11 cellular contexts compared by ENCODE assay signal in the genomic region with DNA sequence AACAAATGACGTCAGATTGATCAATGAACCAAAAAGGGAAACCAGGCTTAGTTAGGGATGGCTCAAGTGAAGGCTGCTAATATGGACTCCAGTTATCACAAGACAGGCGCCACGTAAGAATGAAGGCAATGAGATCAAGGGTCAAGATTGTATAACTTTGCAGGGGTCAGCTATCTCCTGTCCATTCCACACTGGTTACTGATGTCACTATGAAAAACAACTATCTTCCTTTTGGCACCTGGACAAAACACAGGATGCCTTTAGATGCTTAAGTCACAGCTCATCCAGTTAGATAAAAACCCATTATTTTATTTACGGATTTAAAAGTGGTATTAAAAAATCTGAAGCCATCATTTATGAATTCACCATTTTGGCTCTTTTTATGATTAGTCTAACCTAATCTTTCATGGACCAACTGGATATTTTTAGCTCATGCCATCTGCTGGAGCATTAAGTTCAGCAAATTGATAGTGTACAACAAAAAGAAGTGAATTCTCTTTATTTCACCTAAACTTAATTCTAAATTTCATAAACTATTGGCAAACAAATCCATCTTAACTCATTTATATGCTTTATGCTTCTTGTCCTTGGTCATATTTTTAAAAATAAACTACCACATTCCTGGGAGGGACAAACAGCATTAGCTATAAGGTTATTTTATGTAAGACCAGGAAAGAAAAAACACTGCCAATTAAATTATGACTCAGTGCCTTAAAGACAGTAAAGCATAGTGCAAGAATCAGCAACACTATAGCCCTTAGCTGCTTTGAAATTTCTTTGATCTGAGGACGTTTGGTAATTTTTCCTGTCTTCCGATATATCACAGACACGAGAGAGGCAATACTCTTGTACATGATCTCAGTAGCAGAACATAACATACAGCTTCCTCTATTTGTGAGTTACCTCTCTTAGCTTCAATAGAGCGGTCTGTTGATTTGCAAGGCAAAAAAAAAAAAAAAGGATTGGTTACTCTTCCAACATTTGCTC. TPM values are rescaled to one million over a fixed set of nuclear protein-coding genes. Genes with fewer than 3 reads are reported as not detected.
DNase-seq lines count a peak whose midpoint lies in the region; ATAC-seq and TF ChIP-seq lines count a peak whose summit lies in the region.
"Had no signal": no experiment of that assay in that cellular context is flagged by ENCODE, and none has a peak within 500 bp of the region (broad histone marks: within the 10 kb centered on the region; RNA-seq: fewer than 3 reads in every experiment).

No MANE protein-coding gene starts in this region.

- intact Hi-C loops in IMR-90 (cut with micrococcal nuclease), result no loop called here

- no peak overlapping the region for H3K4me3 ChIP-seq in IMR-90 (ENCODE audit: insufficient read depth, low read depth, low read length)
- H3K4me3 ChIP-seq in mesenchymal stem cell (ENCODE audit: insufficient read depth in 1 of 2, low read depth in 1 of 2, low read length in 2 of 2), result no peak overlapping the region
- H3K4me3 ChIP-seq: esophagus muscularis mucosa, ovary had no signal

- peak overlapping the region; percentile 62; the same call in 1 of the 2 replicates for H3K4me2 ChIP-seq in IMR-90 (ENCODE audit: low read depth, low read length)
- H3K4me2 ChIP-seq in mesenchymal stem cell (ENCODE audit: low read length, poor library complexity, severe bottlenecking), result no peak overlapping the region

- H3K36me3 ChIP-seq in IMR-90 (ENCODE audit: control insufficient read depth, insufficient read depth, low read length) (peaks cover 15% of the 10 kb centered on the region), mesenchymal stem cell (ENCODE audit: control insufficient read depth in 1 of 2, insufficient read depth in 2 of 2, low read depth in 1 of 2, low read length in 2 of 2) (peaks cover 7 to 42% of the 10 kb centered on the region in 2 experiments)
- H3K36me3 ChIP-seq: ovary had no signal

- no peak overlapping the region for H2BK15ac ChIP-seq in IMR-90 (ENCODE audit: low read depth, low read length)
- no peak overlapping the region for H2BK15ac ChIP-seq in mesenchymal stem cell (ENCODE audit: low read depth, poor library complexity, severe bottlenecking)

- peak; percentile 30 for ATAC-seq in IMR-90 (ENCODE audit: low read depth)
- no peak for ATAC-seq in GM18520 (IDR thresholded peaks at IDR 0.05; ENCODE audit: unreplicated experiment)
- ATAC-seq in GM21723 (IDR thresholded peaks at IDR 0.05; ENCODE audit: unreplicated experiment), result no peak

- in situ Hi-C loops in IMR-90 (cut with MboI; ENCODE audit: low sequenced_read_pairs), result no loop called here

- no peak overlapping the region for H3K56ac ChIP-seq in IMR-90 (ENCODE audit: extremely low read depth, insufficient read depth, low read length)

- peaks cover 87% of the 10 kb centered on the region for H4K20me1 ChIP-seq in IMR-90 (ENCODE audit: insufficient read depth, low read length)

- H3K4me1 ChIP-seq in IMR-90 (ENCODE audit: control insufficient read depth, insufficient read depth, low read length) (peaks cover 8% of the 10 kb centered on the region), mesenchymal stem cell (ENCODE audit: control insufficient read depth, insufficient read depth, low read depth, low read length) (no peaks in the 10 kb centered on the region)

- H3K27ac ChIP-seq in IMR-90 (ENCODE audit: insufficient read depth, low read length), result peak overlapping the region; percentile 20; the same call in 1 of the 2 replicates
- H3K27ac ChIP-seq in mesenchymal stem cell (ENCODE audit: low read length, poor library complexity, severe bottlenecking), result no peak overlapping the region
- H3K27ac ChIP-seq: esophagus muscularis mucosa, ovary had no signal

- H3K27me3 ChIP-seq in IMR-90 (ENCODE audit: control insufficient read depth, insufficient read depth, low read length) (no peaks in the 10 kb centered on the region), mesenchymal stem cell (ENCODE audit: control insufficient read depth in 1 of 2, insufficient read depth in 1 of 2, low read length in 2 of 2) (no peaks in the 10 kb centered on the region)
- H3K27me3 ChIP-seq: esophagus muscularis mucosa, ovary had no signal

- no peak for TF ChIP-seq RAD21 in IMR-90 (IDR thresholded peaks at IDR 0.05; ENCODE audit: low read length)

- CTCF ChIA-PET in IMR-90 (lab: Yijun Ruan, JAX), result interaction anchor here (1.2 to 1.9 kb wide), 2 partner anchors 18 to 423 kb away, joined by 3 to 4 read pairs; no protein-coding TSS in a partner anchor

- H2AFZ ChIP-seq in IMR-90 (replicated peaks; ENCODE audit: low read length, poor library complexity) (no peak overlapping the region), mesenchymal stem cell (ENCODE audit: low read depth, low read length) (no peak overlapping the region)

- no TSS peak for BruUV-seq in IMR-90 (replicated peaks; lab: Mats Ljungman, UMichigan)

- POLR2A ChIA-PET in IMR-90 (lab: Charles Lee; ENCODE audit: unreplicated experiment), result interaction anchor here (0.7 kb wide), 1 partner anchor 200 kb away, joined by 3 read pairs; no protein-coding TSS in a partner anchor

- no peak overlapping the region for H3K9ac ChIP-seq in IMR-90 (ENCODE audit: low read depth, low read length)
- H3K9ac ChIP-seq in mesenchymal stem cell (ENCODE audit: low read length), result no peak overlapping the region

- TF ChIP-seq CTCF in IMR-90 (conservative IDR thresholded peaks at IDR 0.05; ENCODE audit: low read depth, low read length), result no peak

- no peak overlapping the region for H3K18ac ChIP-seq in IMR-90 (ENCODE audit: low read depth, low read length)
- H3K18ac ChIP-seq in mesenchymal stem cell (ENCODE audit: low read depth in 1 of 2, low read length in 2 of 2), result no peak overlapping the region

- no peak overlapping the region for H3K14ac ChIP-seq in IMR-90 (replicated peaks; ENCODE audit: low read depth, low read length)
- H3K14ac ChIP-seq in mesenchymal stem cell (ENCODE audit: low read length in 2 of 2), result no peak overlapping the region

- dilution Hi-C loops in IMR-90 (cut with HindIII; ENCODE audit: low sequenced_read_pairs, unreplicated experiment), result no loop called here

- H2BK5ac ChIP-seq in IMR-90 (ENCODE audit: low read depth, low read length, poor library complexity, severe bottlenecking) (peak overlapping the region; percentile 42), mesenchymal stem cell (ENCODE audit: low read depth, low read length, poor library complexity, severe bottlenecking) (no peak overlapping the region)

- WGBS in IMR-90 (ENCODE audit: extremely low coverage in 2 of 2, insufficient read length in 1 of 2), 2 experiments, result no CpG with 5 or more reads among the region's 8 CpGs
- 72% methylated on average over 6 of the region's 8 CpGs for WGBS in mesenchymal stem cell

- H4K5ac ChIP-seq in IMR-90 (ENCODE audit: low read depth, low read length), result no peak overlapping the region

- no peak overlapping the region for H3K4ac ChIP-seq in IMR-90 (ENCODE audit: low read depth, low read length)
- no peak overlapping the region for H3K4ac ChIP-seq in mesenchymal stem cell (ENCODE audit: low read depth in 1 of 2, low read length in 2 of 2)

- H2AK5ac ChIP-seq in IMR-90 (ENCODE audit: low read depth, low read length) (no peak overlapping the region), mesenchymal stem cell (ENCODE audit: low read length, severe bottlenecking) (no peak overlapping the region)

- H3K23ac ChIP-seq in IMR-90 (ENCODE audit: low read depth, low read length) (no peak overlapping the region), mesenchymal stem cell (ENCODE audit: low read length in 2 of 2) (no peak overlapping the region)

- TF ChIP-seq POLR2A in IMR-90 (IDR thresholded peaks at IDR 0.05; ENCODE audit: low read depth, low read length), result no peak

- no peaks in the 10 kb centered on the region for H3K9me3 ChIP-seq in IMR-90 (ENCODE audit: control insufficient read depth, insufficient read depth, low read length)
- no peaks in the 10 kb centered on the region for H3K9me3 ChIP-seq in mesenchymal stem cell (ENCODE audit: control insufficient read depth, low read length)
- H3K9me3 ChIP-seq: esophagus muscularis mucosa, ovary had no signal

- no peak overlapping the region for H2BK12ac ChIP-seq in mesenchymal stem cell (ENCODE audit: low read length in 2 of 2)

- H2BK120ac ChIP-seq in IMR-90 (ENCODE audit: low read depth, low read length) (no peak overlapping the region), mesenchymal stem cell (ENCODE audit: low read depth, low read length) (no peak overlapping the region)

- no peak overlapping the region for H2BK20ac ChIP-seq in IMR-90 (ENCODE audit: low read depth, low read length)

- DNase-seq in EH (ENCODE audit: low read depth) (peak; percentile 66), IMR-90 (peak; percentile 63), amniotic epithelial cell (ENCODE audit: low read depth) (peak; percentile 27), mesenchymal stem cell (peak; percentile 48), NCI-H187 treated with DMSO at 0.1 percent for 48 hours (lab: John Stamatoyannopoulos, UW) (no peak), medulla oblongata (ENCODE audit: extremely low spot score) (no peak)
- DNase-seq: NCI-H2171 treated with DMSO at 0.1 percent for 48 hours, ovary had no signal

- H4K91ac ChIP-seq in IMR-90 (ENCODE audit: insufficient read depth, low read depth, low read length) (no peak overlapping the region), mesenchymal stem cell (ENCODE audit: low read length) (no peak overlapping the region)

- H4K8ac ChIP-seq in IMR-90 (ENCODE audit: low read depth in 2 of 2, low read length in 2 of 2) (no peak overlapping the region), mesenchymal stem cell (ENCODE audit: low read length) (no peak overlapping the region)

- H3K79me1 ChIP-seq in IMR-90 (ENCODE audit: low read depth in 1 of 2, low read length in 2 of 2) (peaks cover 3 to 57% of the 10 kb centered on the region in 2 experiments; a peak in 3 of 4 replicates), mesenchymal stem cell (replicated peaks; ENCODE audit: low read length, poor library complexity, severe bottlenecking) (no peaks in the 10 kb centered on the region)

- H3K9me1 ChIP-seq in IMR-90 (ENCODE audit: insufficient read depth, low read length), result peaks cover 4% of the 10 kb centered on the region; the same call in 1 of the 2 replicates

- H2AK9ac ChIP-seq in IMR-90 (replicated peaks; ENCODE audit: low read depth, low read length, poor library complexity), result no peak overlapping the region

TF ChIP-seq in IMR-90, 13 proteins besides CTCF, POLR2A, EP300 and RAD21:
- TF ChIP-seq CEBPB (IDR thresholded peaks at IDR 0.05; ENCODE audit: low read depth, low read length) (peak; percentile 13; the same call in 1 of the 2 replicates), MXI1 (IDR thresholded peaks at IDR 0.05; ENCODE audit: borderline replicate concordance, low read depth, low read length) (no peak)
TF ChIP-seq in IMR-90: peak in this region for 1.

RNA-seq across cellular contexts. Expression of a gene that starts 27.0 kb away (rescaled TPM):
- 172 and 240 TPM in 2 replicates for total RNA-seq in IMR-90 (2012; rRNA removed)
- 79.1 and 97.9 TPM in 2 replicates for polyA plus RNA-seq in IMR-90 (2012; rRNA removed)
- 14.3 and 22.6 TPM in 2 replicates for polyA plus RNA-seq in IMR-90 (2012; cell fraction: cytosol; rRNA removed)
- polyA plus RNA-seq in IMR-90 (2012; cell fraction: nucleus; rRNA removed; ENCODE audit: low replicate concordance), result 29.8 and 220 TPM in 2 replicates
- 59.8 TPM for polyA plus RNA-seq in mesenchymal stem cell (2013, experiment 1 of 2)
- 60.3 TPM for polyA plus RNA-seq in mesenchymal stem cell (2013, experiment 2 of 2)

Comparison
In these comparisons a context has a peak if more than half of its experiments do, and no peak if none do; other contexts are left out.
1. DNase-seq: peak in EH (single experiment), IMR-90 (single experiment), amniotic epithelial cell (single experiment) and mesenchymal stem cell (single experiment); none in NCI-H187 treated with DMSO at 0.1 percent for 48 hours (single experiment) and medulla oblongata (single experiment).